In the genomic region with DNA sequence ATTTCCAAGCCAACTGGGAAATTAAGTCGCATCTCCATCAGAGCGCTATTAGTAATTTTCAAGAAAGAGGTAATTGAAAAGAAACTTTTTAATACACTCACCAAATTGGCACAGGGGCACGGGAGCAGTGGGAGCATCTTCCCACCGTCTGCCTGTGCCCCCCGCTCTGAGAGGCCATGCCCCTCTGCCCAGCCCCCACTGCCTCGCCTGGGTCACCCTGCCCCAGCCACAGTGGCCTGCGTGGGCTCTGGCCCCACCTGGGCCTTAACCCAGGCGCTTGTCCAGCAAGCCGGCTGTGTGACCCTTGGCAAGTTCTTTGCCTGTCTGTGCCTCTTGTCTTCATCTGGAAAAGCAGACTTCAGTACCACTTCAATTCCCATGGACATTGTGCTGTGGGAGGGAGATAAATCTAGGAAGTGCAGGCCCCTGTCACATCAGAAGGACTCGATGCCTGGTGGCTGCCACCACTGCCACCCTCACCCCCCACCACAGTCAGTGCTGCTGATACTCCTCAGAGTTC, we compare ENCODE assay signal across 1 cellular context.
TF ChIP-seq lines count a peak whose summit lies in the region.

No MANE protein-coding gene starts in this region.

TF ChIP-seq in GM23338, 12 proteins besides CTCF, POLR2A, EP300 and RAD21 (continued from another document):
- TF ChIP-seq, protein P1, sequence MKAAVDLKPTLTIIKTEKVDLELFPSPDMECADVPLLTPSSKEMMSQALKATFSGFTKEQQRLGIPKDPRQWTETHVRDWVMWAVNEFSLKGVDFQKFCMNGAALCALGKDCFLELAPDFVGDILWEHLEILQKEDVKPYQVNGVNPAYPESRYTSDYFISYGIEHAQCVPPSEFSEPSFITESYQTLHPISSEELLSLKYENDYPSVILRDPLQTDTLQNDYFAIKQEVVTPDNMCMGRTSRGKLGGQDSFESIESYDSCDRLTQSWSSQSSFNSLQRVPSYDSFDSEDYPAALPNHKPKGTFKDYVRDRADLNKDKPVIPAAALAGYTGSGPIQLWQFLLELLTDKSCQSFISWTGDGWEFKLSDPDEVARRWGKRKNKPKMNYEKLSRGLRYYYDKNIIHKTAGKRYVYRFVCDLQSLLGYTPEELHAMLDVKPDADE (IDR thresholded peaks at IDR 0.05) = no peak
- no peak for TF ChIP-seq STAT1 (IDR thresholded peaks at IDR 0.05; ENCODE audit: unreplicated experiment)
